20 cellular contexts compared by ENCODE assay signal in the genomic region with DNA sequence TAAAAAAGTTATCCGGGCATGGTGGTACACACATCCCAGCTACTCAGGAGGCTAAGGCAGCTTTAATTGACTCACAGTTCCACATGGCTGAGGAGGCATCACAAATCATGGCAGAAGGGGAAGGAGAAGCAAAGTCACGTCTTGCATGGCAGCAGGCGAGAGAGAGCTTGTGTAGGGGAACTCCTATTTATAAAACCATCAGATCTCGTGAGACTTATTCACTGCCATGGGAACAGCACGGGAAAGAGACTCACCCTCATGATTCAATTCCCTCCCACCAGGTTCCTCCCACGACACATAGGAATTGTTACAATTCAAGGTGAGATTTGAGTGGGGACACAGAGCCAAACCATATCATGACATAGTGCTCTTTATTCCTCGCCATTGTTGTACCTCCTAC.
DNase-seq lines count a peak whose midpoint lies in the region; ATAC-seq and TF ChIP-seq lines count a peak whose summit lies in the region.
"Had no signal": no experiment of that assay in that cellular context is flagged by ENCODE, and none has a peak within 500 bp of the region (broad histone marks: within the 10 kb centered on the region; RNA-seq: fewer than 3 reads in every experiment).

No MANE protein-coding gene starts in this region.

- H3K9me3 ChIP-seq in smooth muscle cell (replicated peaks; ENCODE audit: low read depth), result no peaks in the 10 kb centered on the region
- no peaks in the 10 kb centered on the region for H3K9me3 ChIP-seq in PC-3 (ENCODE audit: low read length)
- H3K9me3 ChIP-seq: A549, heart left ventricle had no signal

- no peak overlapping the region for H3K27ac Mint-ChIP-seq in activated CD8-positive, alpha-beta memory T cell treated with anti-CD3 and anti-CD28 coated beads, Interleukin-2, amount 10 ng/mL, durations not matched to agents 7 days and 5 days
- H3K27ac Mint-ChIP-seq in activated CD4-positive, alpha-beta T cell treated with anti-CD3 and anti-CD28 coated beads, Interleukin-2, amount 10 ng/mL, durations not matched to agents 24 days and 14 days, result no peak overlapping the region
- H3K27ac Mint-ChIP-seq: activated CD8-positive, alpha-beta T cell treated with anti-CD3 and anti-CD28 coated beads, Interleukin-2, amount 10 ng/mL, durations not matched to agents 7 days and 5 days; activated naive CD8-positive, alpha-beta T cell; WTC11 had no signal

- H3K4me1 ChIP-seq in smooth muscle cell (ENCODE audit: low read depth) (peaks cover 65% of the 10 kb centered on the region), PC-3 (ENCODE audit: insufficient read depth, low read length) (no peaks in the 10 kb centered on the region)
- H3K4me1 ChIP-seq: A549 had no signal

- no peak for ATAC-seq in activated CD8-positive, alpha-beta memory T cell treated with anti-CD3 and anti-CD28 coated beads, Interleukin-2, amount 10 ng/mL, durations not matched to agents 7 days and 5 days
- ATAC-seq in PC-3, result no peak
- ATAC-seq: A549; activated CD8-positive, alpha-beta T cell treated with anti-CD3 and anti-CD28 coated beads, Interleukin-2, amount 10 ng/mL, durations not matched to agents 7 days and 5 days; heart left ventricle; WTC11 had no signal

- TF ChIP-seq CTCF in smooth muscle cell (IDR thresholded peaks at IDR 0.05; ENCODE audit: borderline replicate concordance, insufficient read depth, poor library complexity, severe bottlenecking) (no peak), PC-3 (conservative IDR thresholded peaks at IDR 0.05; ENCODE audit: low read depth, low read length) (no peak)

- H3K9ac ChIP-seq in smooth muscle cell (ENCODE audit: low read depth) (peak overlapping the region; percentile 83), PC-3 (ENCODE audit: low read length) (no peak overlapping the region)

- H3K27me3 ChIP-seq in smooth muscle cell (ENCODE audit: low read depth) (no peaks in the 10 kb centered on the region), PC-3 (ENCODE audit: low read length) (no peaks in the 10 kb centered on the region)
- H3K27me3 ChIP-seq: heart left ventricle had no signal

- peaks cover 2% of the 10 kb centered on the region for H3K9me3 Mint-ChIP-seq in activated CD8-positive, alpha-beta memory T cell treated with anti-CD3 and anti-CD28 coated beads, Interleukin-2, amount 10 ng/mL, durations not matched to agents 7 days and 5 days (ENCODE audit: low read depth)
- H3K9me3 Mint-ChIP-seq in activated CD4-positive, alpha-beta T cell treated with anti-CD3 and anti-CD28 coated beads, Interleukin-2, amount 10 ng/mL, durations not matched to agents 24 days and 14 days, result peaks cover 4% of the 10 kb centered on the region
- H3K9me3 Mint-ChIP-seq: WTC11 had no signal

- peaks cover 52% of the 10 kb centered on the region for H3K4me1 Mint-ChIP-seq in activated CD8-positive, alpha-beta memory T cell treated with anti-CD3 and anti-CD28 coated beads, Interleukin-2, amount 10 ng/mL, durations not matched to agents 7 days and 5 days
- peaks cover 54% of the 10 kb centered on the region for H3K4me1 Mint-ChIP-seq in activated CD4-positive, alpha-beta T cell treated with anti-CD3 and anti-CD28 coated beads, Interleukin-2, amount 10 ng/mL, durations not matched to agents 24 days and 14 days

- CTCF ChIA-PET in activated CD8-positive, alpha-beta memory T cell treated with anti-CD3 and anti-CD28 coated beads, Interleukin-2, amount 10 ng/mL, durations not matched to agents 7 days and 5 days (lab: Charles Lee), result no interaction called here
- CTCF ChIA-PET in PC-3 (lab: Charles Lee), result no interaction called here

- peaks cover 11% of the 10 kb centered on the region for H3K36me3 Mint-ChIP-seq in activated CD8-positive, alpha-beta memory T cell treated with anti-CD3 and anti-CD28 coated beads, Interleukin-2, amount 10 ng/mL, durations not matched to agents 7 days and 5 days
- H3K36me3 Mint-ChIP-seq in activated CD4-positive, alpha-beta T cell treated with anti-CD3 and anti-CD28 coated beads, Interleukin-2, amount 10 ng/mL, durations not matched to agents 24 days and 14 days (ENCODE audit: low read depth), result peaks cover 3% of the 10 kb centered on the region
- H3K36me3 Mint-ChIP-seq: activated naive CD8-positive, alpha-beta T cell had no signal

- H3K4me2 ChIP-seq in smooth muscle cell (peak overlapping the region; percentile 43), PC-3 (ENCODE audit: low read length) (no peak overlapping the region)
- H3K4me2 ChIP-seq: A549 had no signal

- H4K20me1 ChIP-seq in smooth muscle cell (ENCODE audit: low read depth) (no peaks in the 10 kb centered on the region), PC-3 (ENCODE audit: low read length) (no peaks in the 10 kb centered on the region)

- H2AFZ ChIP-seq in smooth muscle cell (ENCODE audit: low read depth), result no peak overlapping the region
- H2AFZ ChIP-seq in PC-3 (ENCODE audit: low read length), result no peak overlapping the region

- peak overlapping the region; percentile 99 for H3K27ac ChIP-seq in smooth muscle cell (ENCODE audit: low read depth)
- H3K27ac ChIP-seq in PC-3 (ENCODE audit: low read length), result no peak overlapping the region
- H3K27ac ChIP-seq: A549, C4-2B, coronary artery, heart left ventricle had no signal

- H3K9me2 ChIP-seq in PC-3 (replicated peaks; ENCODE audit: low read length), result no peaks in the 10 kb centered on the region

- DNase-seq in activated CD8-positive, alpha-beta memory T cell treated with anti-CD3 and anti-CD28 coated beads, Interleukin-2, amount 50 U/mL, for 48 hours, result peak; percentile 41
- no peak for DNase-seq in activated CD8-positive, alpha-beta memory T cell treated with anti-CD3 and anti-CD28 coated beads, Interleukin-2, amount 10 ng/mL, durations not matched to agents 7 days and 5 days
- peak; percentile 73 for DNase-seq in M059J (ENCODE audit: low read depth)
- peak; percentile 50 for DNase-seq in islet precursor cell
- DNase-seq in smooth muscle cell (lab: John Stamatoyannopoulos, UW; ENCODE audit: unreplicated experiment), result no peak
- DNase-seq in NCI-H82 (lab: John Stamatoyannopoulos, UW), result no peak
- no peak for DNase-seq in activated CD4-positive, alpha-beta T cell treated with anti-CD3 and anti-CD28 coated beads, Interleukin-2, amount 10 ng/mL, durations not matched to agents 24 days and 14 days
- no peak for DNase-seq in PC-3
- DNase-seq: activated CD8-positive, alpha-beta T cell treated with anti-CD3 and anti-CD28 coated beads, Interleukin-2, amount 10 ng/mL, durations not matched to agents 7 days and 5 days; DMS 273 treated with DMSO at 0.1 percent for 48 hours; heart left ventricle; NCI-H1417; SHP77 treated with DMSO at 0.1 percent for 48 hours; stimulated activated CD4-positive, alpha-beta T cell treated with anti-CD3 and anti-CD28 coated beads, Interleukin-2, amount 100 ng/mL, for 24 hours; T-helper 2 cell had no signal

- H3K4me3 ChIP-seq in smooth muscle cell (no peak overlapping the region), PC-3 (ENCODE audit: low read length) (no peak overlapping the region)
- H3K4me3 ChIP-seq: A549, coronary artery, heart left ventricle had no signal

- 64% methylated on average over 7 of the region's 7 CpGs for WGBS in smooth muscle cell (ENCODE audit: low lambda C conversion rate)

- BruUV-seq in PC-3 (replicated peaks; lab: Mats Ljungman, UMichigan), result no TSS peak

- POLR2A ChIA-PET in PC-3 (lab: Charles Lee; ENCODE audit: unreplicated experiment), result no interaction called here

- H3K79me2 ChIP-seq in smooth muscle cell (ENCODE audit: low read depth) (peaks cover 9% of the 10 kb centered on the region), PC-3 (ENCODE audit: low read length) (no peaks in the 10 kb centered on the region)

- intact Hi-C loops in activated CD4-positive, alpha-beta T cell treated with anti-CD3 and anti-CD28 coated beads, Interleukin-2, amount 10 ng/mL, durations not matched to agents 24 days and 14 days (cut with micrococcal nuclease), result no loop called here
- intact Hi-C loops in PC-3 (cut with micrococcal nuclease), result no loop called here

- H3F3A ChIP-seq in smooth muscle cell (ENCODE audit: low read depth) (peaks cover 37% of the 10 kb centered on the region), PC-3 (ENCODE audit: low read length, unreplicated experiment) (no peaks in the 10 kb centered on the region)

- H3K4me3 Mint-ChIP-seq in activated CD8-positive, alpha-beta memory T cell treated with anti-CD3 and anti-CD28 coated beads, Interleukin-2, amount 10 ng/mL, durations not matched to agents 7 days and 5 days, result no peak overlapping the region
- no peak overlapping the region for H3K4me3 Mint-ChIP-seq in activated CD4-positive, alpha-beta T cell treated with anti-CD3 and anti-CD28 coated beads, Interleukin-2, amount 10 ng/mL, durations not matched to agents 24 days and 14 days
- H3K4me3 Mint-ChIP-seq: activated CD8-positive, alpha-beta T cell treated with anti-CD3 and anti-CD28 coated beads, Interleukin-2, amount 10 ng/mL, durations not matched to agents 7 days and 5 days; activated naive CD8-positive, alpha-beta T cell; WTC11 had no signal

- H3K36me3 ChIP-seq in smooth muscle cell (ENCODE audit: low read depth) (no peaks in the 10 kb centered on the region), PC-3 (ENCODE audit: low read depth, low read length) (no peaks in the 10 kb centered on the region)
- H3K36me3 ChIP-seq: heart left ventricle had no signal

- H3K27me3 Mint-ChIP-seq in activated CD8-positive, alpha-beta memory T cell treated with anti-CD3 and anti-CD28 coated beads, Interleukin-2, amount 10 ng/mL, durations not matched to agents 7 days and 5 days, result peaks cover 19% of the 10 kb centered on the region
- H3K27me3 Mint-ChIP-seq in activated CD4-positive, alpha-beta T cell treated with anti-CD3 and anti-CD28 coated beads, Interleukin-2, amount 10 ng/mL, durations not matched to agents 24 days and 14 days, result peaks cover 5% of the 10 kb centered on the region
- H3K27me3 Mint-ChIP-seq: activated naive CD8-positive, alpha-beta T cell had no signal

Comparison
In these comparisons a context has a peak if more than half of its experiments do, and no peak if none do; other contexts are left out.
1. DNase-seq: peak in activated CD8-positive, alpha-beta memory T cell treated with anti-CD3 and anti-CD28 coated beads, Interleukin-2, amount 50 U/mL, for 48 hours (single experiment), M059J (single experiment) and islet precursor cell (single experiment); none in activated CD8-positive, alpha-beta memory T cell treated with anti-CD3 and anti-CD28 coated beads, Interleukin-2, amount 10 ng/mL, durations not matched to agents 7 days and 5 days (single experiment), smooth muscle cell (single experiment), NCI-H82 (single experiment), activated CD4-positive, alpha-beta T cell treated with anti-CD3 and anti-CD28 coated beads, Interleukin-2, amount 10 ng/mL, durations not matched to agents 24 days and 14 days (single experiment) and PC-3 (single experiment).